In the genomic region with DNA sequence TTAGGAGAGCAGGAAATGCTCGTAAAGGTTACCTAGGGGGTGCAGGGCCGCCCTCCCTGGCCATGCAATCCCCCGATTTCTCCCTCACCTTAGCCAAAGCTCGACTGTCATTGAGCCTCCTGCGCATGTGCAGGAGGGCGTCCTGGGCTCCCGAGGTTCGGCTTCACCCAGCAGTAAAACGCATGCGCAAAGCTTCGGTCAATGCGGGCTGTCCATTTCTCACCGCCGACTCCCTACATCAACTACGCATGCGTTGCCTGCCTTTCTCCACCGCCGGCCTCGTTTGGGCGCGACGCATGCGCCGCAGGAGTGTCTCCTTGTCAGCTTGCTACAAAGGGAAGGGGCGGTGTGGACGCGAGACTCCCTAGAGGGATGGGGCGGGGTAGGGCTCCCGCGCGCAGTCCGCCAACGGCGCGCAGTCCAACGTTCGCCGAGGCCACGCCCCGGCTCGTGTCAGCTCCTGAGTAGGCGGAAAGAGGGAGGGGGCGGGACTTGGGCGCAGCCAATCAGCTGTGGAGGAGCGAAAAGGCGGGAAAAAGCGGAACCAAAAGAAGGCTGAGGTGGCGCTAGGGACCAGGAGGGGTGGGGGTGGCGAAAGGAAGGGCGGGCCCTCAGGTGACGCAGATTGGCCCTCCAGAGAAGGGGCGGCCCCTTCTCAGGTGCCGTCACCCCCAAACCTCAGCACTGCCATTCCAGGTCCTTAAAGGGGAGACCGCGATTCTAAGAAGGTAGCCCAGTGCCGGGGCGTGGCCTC, we compare ENCODE assay signal across 8 cellular contexts. TPM values are rescaled to one million over a fixed set of nuclear protein-coding genes. Genes with fewer than 3 reads are reported as not detected.
DNase-seq lines count a peak whose midpoint lies in the region; ATAC-seq, FAIRE-seq and TF ChIP-seq lines count a peak whose summit lies in the region.

Gene SYNGR4, plus strand, starts transcription at position 558 of the 754 bp plus-strand sequence. CDS start 1,476 bp downstream, outside the sequence.
Gene TMEM143, minus strand, starts transcription at position 131 of the 754 bp plus-strand sequence. Its CDS starts 20 bp downstream, at position 111.

- in situ Hi-C loops in HepG2 (cut with HindIII; ENCODE audit: extremely low pct_ligation_motif_present, low pct_unique_long_range_greater_than_20kb) = no loop called here

- peak within 1 kb of the TSS; percentile 47 to 86 (median 71) for H3K4me3 ChIP-seq in HepG2 (replicated peaks in 1 of 3; ENCODE audit: insufficient read depth in 1 of 3, low read depth in 2 of 3, low read length in 3 of 3)

- DNase-seq in CD4-positive, alpha-beta T cell = peak; percentile 96 to 99 (median 98)
- DNase-seq in NCI-H82 (lab: John Stamatoyannopoulos, UW) (peak; percentile 100), dermis microvascular lymphatic vessel endothelial cell (ENCODE audit: low read depth in 2 of 2) (peak; percentile 99 to 100), HepG2 (ENCODE audit: low spot score) (peak; percentile 99)
- DNase-seq in activated CD4-positive, alpha-beta memory T cell treated with anti-CD3 and anti-CD28 coated beads for 36 hours = peak; percentile 99
- DNase-seq in stimulated activated CD4-positive, alpha-beta T cell treated with anti-CD3 and anti-CD28 coated beads, Interleukin-2, amount 100 ng/mL, for 48 hours = peak; percentile 92 to 93

- TF ChIP-seq CTCF in CD4-positive, alpha-beta T cell (IDR thresholded peaks at IDR 0.05) = no peak
- TF ChIP-seq CTCF in HepG2 (CRISPR knock-in tag; IDR thresholded peaks at IDR 0.05) = no peak

- H3K27ac ChIP-seq in CD4-positive, alpha-beta T cell (ENCODE audit: low read depth, low read length) = peak within 1 kb of the TSS; percentile 77
- H3K27ac ChIP-seq in HepG2 (ENCODE audit: extremely low read length, insufficient read depth, low read length) = peak within 1 kb of the TSS; percentile 96

- 12% methylated on average over 48 of the region's 57 CpGs for WGBS in HepG2 (ENCODE audit: low lambda C conversion rate)

- H3K36me3 ChIP-seq in HepG2 (replicated peaks in 1 of 2; ENCODE audit: control insufficient read depth in 1 of 2, insufficient read depth in 2 of 2, low read length in 2 of 2) = 0 out of 5 replicates have a peak, but pooled peaks cover 0 to 2% of the 10 kb centered on the region in 2 experiments

- TF ChIP-seq POLR2A in HepG2 (IDR thresholded peaks at IDR 0.05; ENCODE audit: insufficient read depth in 1 of 2, low read depth in 2 of 2, low read length in 2 of 2) = peak; percentile 64 to 80

- H3K4me1 Mint-ChIP-seq in CD4-positive, alpha-beta T cell (ENCODE audit: low read depth) = peaks cover 17% of the 10 kb centered on the region
- H3K4me1 Mint-ChIP-seq in activated CD4-positive, alpha-beta memory T cell treated with anti-CD3 and anti-CD28 coated beads for 36 hours (ENCODE audit: low read depth) = peaks cover 14% of the 10 kb centered on the region

- H4K20me1 ChIP-seq in HepG2 (ENCODE audit: insufficient read depth, low read length) = no peaks in the 10 kb centered on the region

- H3K4me3 Mint-ChIP-seq in CD4-positive, alpha-beta T cell = peak within 1 kb of the TSS; percentile 90
- H3K4me3 Mint-ChIP-seq in activated CD4-positive, alpha-beta memory T cell treated with anti-CD3 and anti-CD28 coated beads for 36 hours = peak within 1 kb of the TSS; percentile 88

- peak within 1 kb of the TSS; percentile 96 for H3K9ac ChIP-seq in HepG2 (ENCODE audit: insufficient read depth, low read depth, low read length)

- intact Hi-C loops in CD4-positive, alpha-beta T cell (cut with DNase I, micrococcal nuclease) = loop anchor here (1.0 to 10.0 kb wide), 12 partner anchors 27 to 1749 kb away; partner anchors contain the start of genes CYTH2 (in 1 of the 2), GRWD1 (in 1 of the 2), GYS1 (in 1 of the 2) and KDELR1 (in 1 of the 2)
- intact Hi-C loops in activated CD4-positive, alpha-beta memory T cell treated with anti-CD3 and anti-CD28 coated beads for 36 hours (cut with micrococcal nuclease) = loop anchor here (1.0 kb wide), 8 partner anchors 27 to 255 kb away; partner anchors contain the start of genes GRWD1, KDELR1, LIG1 and RPL18
- intact Hi-C loops in HepG2 (cut with micrococcal nuclease; ENCODE audit: unreplicated experiment) = no loop called here

- H3K4me1 ChIP-seq in HepG2 (ENCODE audit: insufficient read depth, low read length) = peaks cover 46% of the 10 kb centered on the region

- no peaks in the 10 kb centered on the region for H3K27me3 Mint-ChIP-seq in CD4-positive, alpha-beta T cell
- H3K27me3 Mint-ChIP-seq in activated CD4-positive, alpha-beta memory T cell treated with anti-CD3 and anti-CD28 coated beads for 36 hours = no peaks in the 10 kb centered on the region

- no peaks in the 10 kb centered on the region for H3K79me2 ChIP-seq in HepG2 (ENCODE audit: insufficient read depth, low read length)

- H2AFZ ChIP-seq in HepG2 (ENCODE audit: low read length) = no peak within 1 kb of the TSS

- H3K27ac Mint-ChIP-seq in CD4-positive, alpha-beta T cell = peak within 1 kb of the TSS; percentile 90
- H3K27ac Mint-ChIP-seq in activated CD4-positive, alpha-beta memory T cell treated with anti-CD3 and anti-CD28 coated beads for 36 hours = peak within 1 kb of the TSS; percentile 94

- no peaks in the 10 kb centered on the region for H3K9me3 Mint-ChIP-seq in CD4-positive, alpha-beta T cell
- H3K9me3 Mint-ChIP-seq in activated CD4-positive, alpha-beta memory T cell treated with anti-CD3 and anti-CD28 coated beads for 36 hours = no peaks in the 10 kb centered on the region

- TF ChIP-seq EP300 in HepG2 (IDR thresholded peaks at IDR 0.05; ENCODE audit: low read depth in 2 of 2, low read length in 2 of 2) = peak in 1 of 2 experiments; percentile 21; a peak in 1 of 4 replicates
- no peak for TF ChIP-seq EP300 in HepG2 (CRISPR knock-in tag; IDR thresholded peaks at IDR 0.05; ENCODE audit: borderline replicate concordance)

- peak; percentile 86 for ATAC-seq in CD4-positive, alpha-beta T cell (ENCODE audit: poor library complexity)
- ATAC-seq in GM19452 (IDR thresholded peaks at IDR 0.05; ENCODE audit: unreplicated experiment) (peak; percentile 82), HG03575 (IDR thresholded peaks at IDR 0.05; ENCODE audit: extremely low read depth, insufficient number of reproducible peaks, low FRiP score, unreplicated experiment) (peak; percentile 31), HepG2 (peak; percentile 84)

- H3K9me3 ChIP-seq in CD4-positive, alpha-beta T cell (ENCODE audit: control insufficient read depth, low read length) = no peaks in the 10 kb centered on the region
- H3K9me3 ChIP-seq in HepG2 (ENCODE audit: low read length) = no peaks in the 10 kb centered on the region

- peak; percentile 97 for FAIRE-seq in HepG2 (lab: Jason Lieb, UNC)

- peak within 1 kb of the TSS; percentile 99 for H3K4me2 ChIP-seq in HepG2 (ENCODE audit: low read depth, low read length)

- POLR2A ChIA-PET in CD4-positive, alpha-beta T cell (lab: Charles Lee) = interaction anchor here (0.8 to 2.9 kb wide), 22 partner anchors 27 to 1763 kb away, joined by 3 to 74 read pairs (median 6); partner anchors contain the start of genes AP2A1, CALM3, CARD8 and DBP
- POLR2A ChIA-PET in activated CD4-positive, alpha-beta memory T cell treated with anti-CD3 and anti-CD28 coated beads for 36 hours (lab: Charles Lee) = interaction anchor here (0.6 to 1.9 kb wide), 12 partner anchors 11 to 255 kb away, joined by 3 to 15 read pairs (median 4); partner anchors contain the start of genes KDELR1, RPL18 and SPHK2
- POLR2A ChIA-PET in HepG2 (lab: Yijun Ruan, JAX) = interaction anchor here (0.6 to 2.7 kb wide), 17 partner anchors 9 to 255 kb away, joined by 3 to 107 read pairs (median 6); partner anchors contain the start of genes EMP3, GRIN2D, KDELR1 and RPL18

- no TSS peak for BruUV-seq in HepG2 (replicated peaks; lab: Mats Ljungman, UMichigan)

- H3K36me3 Mint-ChIP-seq in CD4-positive, alpha-beta T cell (ENCODE audit: low read depth) = peaks cover 5% of the 10 kb centered on the region
- H3K36me3 Mint-ChIP-seq in activated CD4-positive, alpha-beta memory T cell treated with anti-CD3 and anti-CD28 coated beads for 36 hours = peaks cover 4% of the 10 kb centered on the region

- no peaks in the 10 kb centered on the region for H3K27me3 ChIP-seq in CD4-positive, alpha-beta T cell (ENCODE audit: control insufficient read depth, insufficient read depth, low read length)
- H3K27me3 ChIP-seq in HepG2 (ENCODE audit: control insufficient read depth in 1 of 2, insufficient read depth in 2 of 2, low read length in 2 of 2) = no peaks in the 10 kb centered on the region

- CTCF ChIA-PET in CD4-positive, alpha-beta T cell (lab: Charles Lee) = interaction anchor here (0.6 to 3.0 kb wide), 8 partner anchors 13 to 1182 kb away, joined by 3 to 27 read pairs (median 5); partner anchors contain the start of gene KDELR1
- CTCF ChIA-PET in activated CD4-positive, alpha-beta memory T cell treated with anti-CD3 and anti-CD28 coated beads for 36 hours (lab: Charles Lee) = interaction anchor here (0.8 to 2.7 kb wide), 13 partner anchors 11 to 220 kb away, joined by 3 to 29 read pairs (median 4); partner anchors contain the start of genes GRIN2D, GRWD1 and KDELR1
- CTCF ChIA-PET in HepG2 (lab: Yijun Ruan, JAX; ENCODE audit: low intra/inter-chr PET ratio, low total read pairs) = interaction anchor here (1.4 kb wide), 1 partner anchor 14 kb away, joined by 4 read pairs; no protein-coding TSS in a partner anchor

- no peak for TF ChIP-seq RAD21 in HepG2 (CRISPR knock-in tag; IDR thresholded peaks at IDR 0.05)

RNA-seq across cellular contexts. Expression of gene SYNGR4, which starts in this region (rescaled TPM):
- total RNA-seq in CD4-positive, alpha-beta T cell = not detected
- total RNA-seq in activated CD4-positive, alpha-beta memory T cell treated with anti-CD3 and anti-CD28 coated beads for 36 hours = under 1 TPM in 1 of 2 experiments, not detected in 1; 0.21 TPM
- total RNA-seq in dermis microvascular lymphatic vessel endothelial cell (not detected in 2 replicates), HepG2 (2016; rRNA removed; fragmentation: Illumina TruSeq; extraction: Trizol) (not detected in 2 replicates)
- total RNA-seq in HepG2 (2016; cell fraction: cytosol; rRNA removed; fragmentation: Illumina TruSeq; extraction: Trizol; ENCODE audit: low read depth) = not detected in 2 replicates
- not detected in 2 replicates for total RNA-seq in HepG2 (2016; cell fraction: insoluble cytoplasmic fraction; rRNA removed; fragmentation: Illumina TruSeq; extraction: Trizol)
- total RNA-seq in HepG2 (2016; cell fraction: membrane; rRNA removed; fragmentation: Illumina TruSeq; extraction: Trizol) = not detected in 2 replicates
- not detected in 2 replicates for total RNA-seq in HepG2 (2016; cell fraction: nucleus; rRNA removed; fragmentation: Illumina TruSeq; extraction: Trizol)
- polyA plus RNA-seq in HepG2 (2011; rRNA removed) = not detected in 2 replicates
- polyA plus RNA-seq in HepG2 (2011; cell fraction: cytosol; rRNA removed) = not detected in 2 replicates
- polyA plus RNA-seq in HepG2 (2011; cell fraction: nucleus; rRNA removed) = not detected in 2 replicates
- polyA plus RNA-seq in HepG2 (2012) = not detected in 2 replicates
- not detected in 2 replicates for polyA plus RNA-seq in HepG2 (2016; cell fraction: cytosol; fragmentation: Illumina TruSeq; extraction: Trizol; ENCODE audit: low read depth)
- not detected in 2 replicates for polyA plus RNA-seq in HepG2 (2016; cell fraction: insoluble cytoplasmic fraction; fragmentation: Illumina TruSeq; extraction: Trizol; ENCODE audit: low read depth)
- polyA plus RNA-seq in HepG2 (2016; cell fraction: membrane; fragmentation: Illumina TruSeq; extraction: Trizol; ENCODE audit: low read depth) = not detected in 2 replicates
- polyA plus RNA-seq in HepG2 (2016; cell fraction: nucleus; fragmentation: Illumina TruSeq; extraction: Trizol; ENCODE audit: insufficient read depth, low read depth) = not detected in 2 replicates
- polyA minus RNA-seq in HepG2 (2011; rRNA and poly(A)+ RNA removed; ENCODE audit: low replicate concordance) = 1.4 TPM in 1 of 2 replicates, not detected in the other
- polyA minus RNA-seq in HepG2 (2011; cell fraction: cytosol; rRNA and poly(A)+ RNA removed) = not detected in 2 replicates
- not detected in 2 replicates for polyA minus RNA-seq in HepG2 (2011; cell fraction: nucleus; rRNA and poly(A)+ RNA removed)

RNA-seq across cellular contexts. Expression of gene TMEM143, which starts in this region (rescaled TPM):
- total RNA-seq in CD4-positive, alpha-beta T cell = 10 to 100 TPM in 1 of 2 experiments, 1 to 10 TPM in 1; 9.4 to 11.0 TPM
- 10 to 100 TPM; 17.1 to 17.9 TPM for total RNA-seq in activated CD4-positive, alpha-beta memory T cell treated with anti-CD3 and anti-CD28 coated beads for 36 hours
- total RNA-seq in dermis microvascular lymphatic vessel endothelial cell (1.6 and 1.8 TPM in 2 replicates), HepG2 (2016; rRNA removed; fragmentation: Illumina TruSeq; extraction: Trizol) (4.7 and 7.7 TPM in 2 replicates)
- 6.3 and 6.6 TPM in 2 replicates for total RNA-seq in HepG2 (2016; cell fraction: cytosol; rRNA removed; fragmentation: Illumina TruSeq; extraction: Trizol; ENCODE audit: low read depth)
- total RNA-seq in HepG2 (2016; cell fraction: insoluble cytoplasmic fraction; rRNA removed; fragmentation: Illumina TruSeq; extraction: Trizol) = 5.2 and 7.2 TPM in 2 replicates
- total RNA-seq in HepG2 (2016; cell fraction: membrane; rRNA removed; fragmentation: Illumina TruSeq; extraction: Trizol) = 8.4 and 8.9 TPM in 2 replicates
- total RNA-seq in HepG2 (2016; cell fraction: nucleus; rRNA removed; fragmentation: Illumina TruSeq; extraction: Trizol) = 12.3 and 12.5 TPM in 2 replicates
- 10.8 and 11.3 TPM in 2 replicates for polyA plus RNA-seq in HepG2 (2011; rRNA removed)
- polyA plus RNA-seq in HepG2 (2011; cell fraction: cytosol; rRNA removed) = 4.8 and 6.8 TPM in 2 replicates
- polyA plus RNA-seq in HepG2 (2011; cell fraction: nucleus; rRNA removed) = 44.7 and 61.9 TPM in 2 replicates
- 6.3 and 8.2 TPM in 2 replicates for polyA plus RNA-seq in HepG2 (2012)
- polyA plus RNA-seq in HepG2 (2016; cell fraction: cytosol; fragmentation: Illumina TruSeq; extraction: Trizol; ENCODE audit: low read depth) = 5.4 and 9.0 TPM in 2 replicates
- 7.0 and 9.4 TPM in 2 replicates for polyA plus RNA-seq in HepG2 (2016; cell fraction: insoluble cytoplasmic fraction; fragmentation: Illumina TruSeq; extraction: Trizol; ENCODE audit: low read depth)
- 8.9 and 11.6 TPM in 2 replicates for polyA plus RNA-seq in HepG2 (2016; cell fraction: membrane; fragmentation: Illumina TruSeq; extraction: Trizol; ENCODE audit: low read depth)
- polyA plus RNA-seq in HepG2 (2016; cell fraction: nucleus; fragmentation: Illumina TruSeq; extraction: Trizol; ENCODE audit: insufficient read depth, low read depth) = 30.1 and 34.3 TPM in 2 replicates
- 13.7 and 18.8 TPM in 2 replicates for polyA minus RNA-seq in HepG2 (2011; rRNA and poly(A)+ RNA removed; ENCODE audit: low replicate concordance)
- polyA minus RNA-seq in HepG2 (2011; cell fraction: cytosol; rRNA and poly(A)+ RNA removed) = 10.2 and 11.4 TPM in 2 replicates
- polyA minus RNA-seq in HepG2 (2011; cell fraction: nucleus; rRNA and poly(A)+ RNA removed) = 10.4 and 12.7 TPM in 2 replicates

Comparison
In these comparisons a context has a peak if more than half of its experiments do, and no peak if none do; other contexts are left out.
1. Peak in every context shown above with its lines: DNase-seq, ATAC-seq, H3K4me3 ChIP-seq and H3K27ac ChIP-seq.
2. ATAC-seq: peak in every context shown above with its lines; median percentile 86 in CD4-positive, alpha-beta T cell; 84 in HepG2; 82 in GM19452; 31 in HG03575.